Comparison of ENCODE assay signal across 28 cellular contexts in the genomic region with DNA sequence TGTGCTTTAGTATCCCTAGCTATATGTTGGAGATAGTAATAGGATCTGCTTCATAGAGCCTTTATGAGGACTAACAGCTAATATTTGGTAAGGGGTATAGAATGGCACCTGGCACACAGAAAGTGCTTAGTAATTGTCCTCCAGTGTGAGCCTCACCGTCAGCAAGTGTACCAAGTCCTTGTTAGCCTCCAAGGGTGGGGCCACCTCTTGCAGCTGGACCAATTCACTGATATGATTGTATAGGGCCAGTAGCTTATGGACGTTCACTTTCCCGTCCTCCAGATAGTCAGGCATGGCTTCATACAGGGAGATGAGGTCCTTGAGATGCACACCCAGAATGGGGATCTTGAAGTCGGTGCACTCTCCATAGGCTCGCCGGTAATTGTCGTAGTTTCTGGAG. TPM values are rescaled to one million over a fixed set of nuclear protein-coding genes. Genes with fewer than 3 reads are reported as not detected.
DNase-seq lines count a peak whose midpoint lies in the region; ATAC-seq and TF ChIP-seq lines count a peak whose summit lies in the region.
"Had no signal": no experiment of that assay in that cellular context is flagged by ENCODE, and none has a peak within 500 bp of the region (broad histone marks: within the 10 kb centered on the region; RNA-seq: fewer than 3 reads in every experiment).

No MANE protein-coding gene starts in this region.

- H3K9me3 Mint-ChIP-seq in activated T-cell treated with anti-CD3 and anti-CD28 coated beads, Interleukin-2, amount 50 U/mL, for 72 hours, result no peaks in the 10 kb centered on the region
- no peaks in the 10 kb centered on the region for H3K9me3 Mint-ChIP-seq in activated naive CD8-positive, alpha-beta T cell treated with anti-CD3 and anti-CD28 coated beads, Interleukin-2, amount 10 ng/mL, durations not matched to agents 7 days and 5 days
- H3K9me3 Mint-ChIP-seq: memory B cell; stimulated activated naive B cell treated with anti-CD40 and anti-IgM and Interleukin-4, amounts not matched to agents 10 μg/mL and 1 μg/mL and 100 μg/mL, for 72 hours; WTC11 had no signal

- no peaks in the 10 kb centered on the region for H3K9me3 ChIP-seq in RWPE2 (ENCODE audit: severe bottlenecking)
- no peaks in the 10 kb centered on the region for H3K9me3 ChIP-seq in neural cell (ENCODE audit: low read length)
- H3K9me3 ChIP-seq: BLaER1 treated with 17β-estradiol and CSF1 and Interleukin-3, amounts not matched to agents 10 nM and 100 nM; thoracic aorta; uterus had no signal

- H3K79me2 ChIP-seq in neural cell (replicated peaks; ENCODE audit: insufficient read depth, low read length), result no peaks in the 10 kb centered on the region

- H3K36me3 Mint-ChIP-seq in activated T-cell treated with anti-CD3 and anti-CD28 coated beads, Interleukin-2, amount 50 U/mL, for 72 hours (ENCODE audit: insufficient read depth in 2 of 2), result peaks cover 30 to 53% of the 10 kb centered on the region in 2 donors
- peaks cover 62% of the 10 kb centered on the region for H3K36me3 Mint-ChIP-seq in activated naive CD8-positive, alpha-beta T cell treated with anti-CD3 and anti-CD28 coated beads, Interleukin-2, amount 10 ng/mL, durations not matched to agents 7 days and 5 days
- H3K36me3 Mint-ChIP-seq: WTC11 had no signal

- H3K27me3 ChIP-seq in RWPE2 (ENCODE audit: insufficient read depth, poor library complexity, severe bottlenecking), result no peaks in the 10 kb centered on the region
- no peaks in the 10 kb centered on the region for H3K27me3 ChIP-seq in neural cell (ENCODE audit: insufficient read depth, low read depth, low read length)
- H3K27me3 ChIP-seq: BLaER1 treated with 17β-estradiol and CSF1 and Interleukin-3, amounts not matched to agents 10 nM and 100 nM; uterus had no signal

- no peak for ATAC-seq in activated T-cell treated with anti-CD3 and anti-CD28 coated beads, Interleukin-2, amount 50 U/mL, for 72 hours (replicated peaks in 1 of 2)
- ATAC-seq in RWPE2 (ENCODE audit: low read depth), result 0 out of 3 replicates have a peak, but pooled peaks have one; percentile 5
- no peak for ATAC-seq in activated naive CD8-positive, alpha-beta T cell treated with anti-CD3 and anti-CD28 coated beads, Interleukin-2, amount 10 ng/mL, durations not matched to agents 7 days and 5 days (ENCODE audit: low read depth)
- ATAC-seq in GM18861 (IDR thresholded peaks at IDR 0.05; ENCODE audit: unreplicated experiment), result no peak
- ATAC-seq in GM18502 (IDR thresholded peaks at IDR 0.05; ENCODE audit: poor library complexity, unreplicated experiment), result no peak
- ATAC-seq: left cardiac atrium; SK-N-SH treated with all-trans-retinoic acid at 6 μM for 48 hours; stimulated activated naive B cell treated with anti-CD40 and anti-IgM and Interleukin-4, amounts not matched to agents 10 μg/mL and 1 μg/mL and 100 μg/mL, for 72 hours; WTC11 had no signal

- POLR2A ChIA-PET in activated naive CD8-positive, alpha-beta T cell treated with anti-CD3 and anti-CD28 coated beads, Interleukin-2, amount 10 ng/mL, durations not matched to agents 7 days and 5 days (lab: Charles Lee), result interaction anchor here (0.6 to 0.8 kb wide), 3 partner anchors 9 to 38 kb away, joined by 3 read pairs; no protein-coding TSS in a partner anchor

- H3K4me3 ChIP-seq in RWPE2 (ENCODE audit: severe bottlenecking) (no peak overlapping the region), neural cell (ENCODE audit: low read length) (peak overlapping the region; percentile 28)
- H3K4me3 ChIP-seq: BLaER1 treated with 17β-estradiol and CSF1 and Interleukin-3, amounts not matched to agents 10 nM and 100 nM; skin epidermis; thoracic aorta; uterus had no signal

- H3K4me1 ChIP-seq in RWPE2 (ENCODE audit: insufficient read depth, poor library complexity, severe bottlenecking), result no peaks in the 10 kb centered on the region
- H3K4me1 ChIP-seq: BLaER1 treated with 17β-estradiol and CSF1 and Interleukin-3, amounts not matched to agents 10 nM and 100 nM; uterus had no signal

- no peaks in the 10 kb centered on the region for H3K36me3 ChIP-seq in RWPE2 (ENCODE audit: low read depth)
- H3K36me3 ChIP-seq in neural cell (ENCODE audit: insufficient read depth, low read length), result no peaks in the 10 kb centered on the region
- H3K36me3 ChIP-seq: thoracic aorta, uterus had no signal

- H3K9me2 ChIP-seq in neural cell (ENCODE audit: insufficient read depth, low read length), result no peaks in the 10 kb centered on the region

- no peak for TF ChIP-seq EP300 in neural cell (conservative IDR thresholded peaks at IDR 0.05; ENCODE audit: poor library complexity, severe bottlenecking)

- H3K4me1 Mint-ChIP-seq in activated T-cell treated with anti-CD3 and anti-CD28 coated beads, Interleukin-2, amount 50 U/mL, for 72 hours (ENCODE audit: low read depth), result peaks cover 33% of the 10 kb centered on the region
- H3K4me1 Mint-ChIP-seq in activated naive CD8-positive, alpha-beta T cell treated with anti-CD3 and anti-CD28 coated beads, Interleukin-2, amount 10 ng/mL, durations not matched to agents 7 days and 5 days, result peaks cover 28% of the 10 kb centered on the region
- H3K4me1 Mint-ChIP-seq: memory B cell; stimulated activated naive B cell treated with anti-CD40 and anti-IgM and Interleukin-4, amounts not matched to agents 10 μg/mL and 1 μg/mL and 100 μg/mL, for 72 hours; WTC11 had no signal

- H3K4me3 Mint-ChIP-seq in activated T-cell treated with anti-CD3 and anti-CD28 coated beads, Interleukin-2, amount 50 U/mL, for 72 hours, result no peak overlapping the region
- no peak overlapping the region for H3K4me3 Mint-ChIP-seq in activated naive CD8-positive, alpha-beta T cell treated with anti-CD3 and anti-CD28 coated beads, Interleukin-2, amount 10 ng/mL, durations not matched to agents 7 days and 5 days
- H3K4me3 Mint-ChIP-seq: memory B cell; stimulated activated naive B cell treated with anti-CD40 and anti-IgM and Interleukin-4, amounts not matched to agents 10 μg/mL and 1 μg/mL and 100 μg/mL, for 72 hours; WTC11 had no signal

- no peak overlapping the region for H3K4me2 ChIP-seq in neural cell (ENCODE audit: low read length)
- H3K4me2 ChIP-seq: BLaER1 treated with 17β-estradiol and CSF1 and Interleukin-3, amounts not matched to agents 10 nM and 100 nM had no signal

- H3K9ac ChIP-seq in neural cell (ENCODE audit: low read length), result peak overlapping the region; percentile 52
- H3K9ac ChIP-seq: BLaER1 treated with 17β-estradiol and CSF1 and Interleukin-3, amounts not matched to agents 10 nM and 100 nM had no signal

- no peak for DNase-seq in activated T-cell treated with anti-CD3 and anti-CD28 coated beads, Interleukin-2, amount 50 U/mL, for 72 hours
- no peak for DNase-seq in activated T-cell treated with anti-CD3 and anti-CD28 coated beads, Interleukin-2, amount 50 U/mL, for 48 hours
- no peak for DNase-seq in RWPE2 (ENCODE audit: low spot score)
- no peak for DNase-seq in activated naive CD8-positive, alpha-beta T cell treated with anti-CD3 and anti-CD28 coated beads, Interleukin-2, amount 10 ng/mL, durations not matched to agents 7 days and 5 days
- DNase-seq: amniotic stem cell; DMS 273 treated with DMSO at 0.1 percent for 48 hours; effector CD4-positive, alpha-beta T cell; foreskin fibroblast; HCEC 1CT; left cardiac atrium; NCI-H1105; NCI-H2029; NCI-H2227 treated with DMSO at 0.1 percent for 48 hours; NCI-H82; occipital lobe; stimulated activated naive B cell treated with anti-CD40 and anti-IgM and Interleukin-4, amounts not matched to agents 10 μg/mL and 1 μg/mL and 100 μg/mL, for 72 hours; T1000; uterus had no signal

- peak overlapping the region; percentile 84 for H3K27ac Mint-ChIP-seq in activated T-cell treated with anti-CD3 and anti-CD28 coated beads, Interleukin-2, amount 50 U/mL, for 72 hours
- H3K27ac Mint-ChIP-seq in activated naive CD8-positive, alpha-beta T cell treated with anti-CD3 and anti-CD28 coated beads, Interleukin-2, amount 10 ng/mL, durations not matched to agents 7 days and 5 days, result peak overlapping the region; percentile 12
- H3K27ac Mint-ChIP-seq: stimulated activated naive B cell treated with anti-CD40 and anti-IgM and Interleukin-4, amounts not matched to agents 10 μg/mL and 1 μg/mL and 100 μg/mL, for 72 hours; WTC11 had no signal

- no peaks in the 10 kb centered on the region for H4K20me1 ChIP-seq in neural cell (ENCODE audit: insufficient read depth)
- H4K20me1 ChIP-seq: BLaER1 treated with 17β-estradiol and CSF1 and Interleukin-3, amounts not matched to agents 10 nM and 100 nM had no signal

- H3F3A ChIP-seq in neural cell (ENCODE audit: insufficient read depth, low read length, poor library complexity, severe bottlenecking), result peaks cover 5% of the 10 kb centered on the region

- no peaks in the 10 kb centered on the region for H3K27me3 Mint-ChIP-seq in activated T-cell treated with anti-CD3 and anti-CD28 coated beads, Interleukin-2, amount 50 U/mL, for 72 hours (ENCODE audit: low read depth)
- H3K27me3 Mint-ChIP-seq in activated naive CD8-positive, alpha-beta T cell treated with anti-CD3 and anti-CD28 coated beads, Interleukin-2, amount 10 ng/mL, durations not matched to agents 7 days and 5 days, result no peaks in the 10 kb centered on the region
- H3K27me3 Mint-ChIP-seq: memory B cell; stimulated activated naive B cell treated with anti-CD40 and anti-IgM and Interleukin-4, amounts not matched to agents 10 μg/mL and 1 μg/mL and 100 μg/mL, for 72 hours had no signal

- no peak overlapping the region for H3K27ac ChIP-seq in RWPE2 (ENCODE audit: poor library complexity, severe bottlenecking)
- H3K27ac ChIP-seq in neural cell (ENCODE audit: low read length), result peak overlapping the region; percentile 83
- H3K27ac ChIP-seq: BLaER1 treated with 17β-estradiol and CSF1 and Interleukin-3, amounts not matched to agents 10 nM and 100 nM; skin epidermis; thoracic aorta; uterus had no signal

- TF ChIP-seq CTCF in RWPE2 (IDR thresholded peaks at IDR 0.05; ENCODE audit: poor library complexity, severe bottlenecking), result no peak
- TF ChIP-seq CTCF in neural cell (IDR thresholded peaks at IDR 0.05; ENCODE audit: poor library complexity, severe bottlenecking), result no peak

- no peak for TF ChIP-seq RAD21 in neural cell (conservative IDR thresholded peaks at IDR 0.05)

- H2AFZ ChIP-seq in neural cell (ENCODE audit: low read depth, low read length), result no peak overlapping the region

TF ChIP-seq in neural cell, 6 proteins besides CTCF, POLR2A, EP300 and RAD21 (continues in another document):
- TF ChIP-seq MXI1 (conservative IDR thresholded peaks at IDR 0.05; ENCODE audit: poor library complexity, severe bottlenecking) (no peak), POLR2AphosphoS5 (IDR thresholded peaks at IDR 0.05) (no peak), SMC3 (conservative IDR thresholded peaks at IDR 0.05; ENCODE audit: poor library complexity) (no peak)

RNA-seq across cellular contexts. Expression of gene FAM98B, which starts 53.6 kb away (rescaled TPM):
- 10 to 100 TPM; 30.3 to 32.4 TPM for total RNA-seq in activated T-cell treated with anti-CD3 and anti-CD28 coated beads, Interleukin-2, amount 50 U/mL, for 72 hours
- 10 to 100 TPM; 24.1 to 34.6 TPM for total RNA-seq in activated naive CD8-positive, alpha-beta T cell treated with anti-CD3 and anti-CD28 coated beads, Interleukin-2, amount 10 ng/mL, durations not matched to agents 7 days and 5 days
- polyA plus RNA-seq in neural cell, result 8.9 and 12.7 TPM in 2 replicates
- polyA minus RNA-seq in neural cell, result 20.7 and 35.8 TPM in 2 replicates

RNA-seq across cellular contexts. Expression of gene RASGRP1, which starts 57.0 kb away (rescaled TPM):
- 100 to 1,000 TPM; 173 to 183 TPM for total RNA-seq in activated T-cell treated with anti-CD3 and anti-CD28 coated beads, Interleukin-2, amount 50 U/mL, for 72 hours
- total RNA-seq in activated naive CD8-positive, alpha-beta T cell treated with anti-CD3 and anti-CD28 coated beads, Interleukin-2, amount 10 ng/mL, durations not matched to agents 7 days and 5 days, result 100 to 1,000 TPM; 175 to 179 TPM
- 2.6 and 3.1 TPM in 2 replicates for polyA plus RNA-seq in neural cell
- 4.5 and 5.4 TPM in 2 replicates for polyA minus RNA-seq in neural cell
- total RNA-seq: G401 had no signal
